1 cellular context compared by ENCODE assay signal in genomic region chr16:11726008-11726407, GRCh38.
TF ChIP-seq lines count a peak whose summit lies in the region.

No MANE protein-coding gene starts in this region.

TF ChIP-seq in IMR-90, 13 proteins besides CTCF, POLR2A, EP300 and RAD21 (continued from another document):
- TF ChIP-seq CEBPB (IDR thresholded peaks at IDR 0.05; ENCODE audit: low read depth, low read length) (no peak), NFE2L2 (IDR thresholded peaks at IDR 0.05; ENCODE audit: low read depth, low read length) (no peak)
